1 cellular context compared by ENCODE assay signal in the genomic region with DNA sequence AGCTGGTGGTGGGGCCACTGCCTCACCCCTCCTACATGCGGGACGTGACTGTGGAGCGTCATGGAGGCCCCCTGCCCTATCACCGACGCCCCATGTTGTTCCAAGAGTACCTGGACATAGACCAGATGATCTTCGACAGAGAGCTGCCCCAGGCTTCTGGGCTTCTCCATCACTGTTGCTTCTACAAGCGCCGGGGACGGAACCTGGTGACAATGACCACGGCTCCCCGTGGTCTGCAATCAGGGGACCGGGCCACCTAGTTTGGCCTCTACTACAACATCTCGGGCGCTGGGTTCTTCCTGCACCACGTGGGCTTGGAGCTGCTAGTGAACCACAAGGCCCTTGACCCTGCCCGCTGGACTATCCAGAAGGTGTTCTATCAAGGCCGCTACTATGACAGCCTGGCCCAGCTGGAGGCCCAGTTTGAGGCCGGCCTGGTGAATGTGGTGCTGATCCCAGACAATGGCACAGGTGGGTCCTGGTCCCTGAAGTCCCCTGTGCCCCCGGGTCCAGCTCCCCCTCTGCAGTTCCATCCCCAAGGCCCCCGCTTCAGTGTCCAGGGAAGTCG.
TF ChIP-seq lines count a peak whose summit lies in the region.

No MANE protein-coding gene starts in this region.

TF ChIP-seq in HepG2, 621 proteins besides CTCF, POLR2A, EP300 and RAD21:
- TF ChIP-seq, protein P1, sequence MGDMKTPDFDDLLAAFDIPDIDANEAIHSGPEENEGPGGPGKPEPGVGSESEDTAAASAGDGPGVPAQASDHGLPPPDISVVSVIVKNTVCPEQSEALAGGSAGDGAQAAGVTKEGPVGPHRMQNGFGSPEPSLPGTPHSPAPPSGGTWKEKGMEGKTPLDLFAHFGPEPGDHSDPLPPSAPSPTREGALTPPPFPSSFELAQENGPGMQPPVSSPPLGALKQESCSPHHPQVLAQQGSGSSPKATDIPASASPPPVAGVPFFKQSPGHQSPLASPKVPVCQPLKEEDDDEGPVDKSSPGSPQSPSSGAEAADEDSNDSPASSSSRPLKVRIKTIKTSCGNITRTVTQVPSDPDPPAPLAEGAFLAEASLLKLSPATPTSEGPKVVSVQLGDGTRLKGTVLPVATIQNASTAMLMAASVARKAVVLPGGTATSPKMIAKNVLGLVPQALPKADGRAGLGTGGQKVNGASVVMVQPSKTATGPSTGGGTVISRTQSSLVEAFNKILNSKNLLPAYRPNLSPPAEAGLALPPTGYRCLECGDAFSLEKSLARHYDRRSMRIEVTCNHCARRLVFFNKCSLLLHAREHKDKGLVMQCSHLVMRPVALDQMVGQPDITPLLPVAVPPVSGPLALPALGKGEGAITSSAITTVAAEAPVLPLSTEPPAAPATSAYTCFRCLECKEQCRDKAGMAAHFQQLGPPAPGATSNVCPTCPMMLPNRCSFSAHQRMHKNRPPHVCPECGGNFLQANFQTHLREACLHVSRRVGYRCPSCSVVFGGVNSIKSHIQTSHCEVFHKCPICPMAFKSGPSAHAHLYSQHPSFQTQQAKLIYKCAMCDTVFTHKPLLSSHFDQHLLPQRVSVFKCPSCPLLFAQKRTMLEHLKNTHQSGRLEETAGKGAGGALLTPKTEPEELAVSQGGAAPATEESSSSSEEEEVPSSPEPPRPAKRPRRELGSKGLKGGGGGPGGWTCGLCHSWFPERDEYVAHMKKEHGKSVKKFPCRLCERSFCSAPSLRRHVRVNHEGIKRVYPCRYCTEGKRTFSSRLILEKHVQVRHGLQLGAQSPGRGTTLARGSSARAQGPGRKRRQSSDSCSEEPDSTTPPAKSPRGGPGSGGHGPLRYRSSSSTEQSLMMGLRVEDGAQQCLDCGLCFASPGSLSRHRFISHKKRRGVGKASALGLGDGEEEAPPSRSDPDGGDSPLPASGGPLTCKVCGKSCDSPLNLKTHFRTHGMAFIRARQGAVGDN (CRISPR knock-in tag; IDR thresholded peaks at IDR 0.05) = peak; percentile 65
- TF ChIP-seq MED8 (CRISPR knock-in tag; IDR thresholded peaks at IDR 0.05; ENCODE audit: insufficient replicate concordance) = peak; percentile 34
- TF ChIP-seq ZBTB38 (CRISPR knock-in tag; IDR thresholded peaks at IDR 0.05) = peak; percentile 26; the same call in 1 of the 2 replicates
